ENCODE assay signal across 8 cellular contexts in genomic region chr6:116405147-116405546, GRCh38. TPM values are rescaled to one million over a fixed set of nuclear protein-coding genes. Genes with fewer than 3 reads are reported as not detected.
DNase-seq lines count a peak whose midpoint lies in the region; ATAC-seq and TF ChIP-seq lines count a peak whose summit lies in the region.

No MANE protein-coding gene starts in this region.

- no peak for ATAC-seq in activated naive CD8-positive, alpha-beta T cell treated with anti-CD3 and anti-CD28 coated beads, Interleukin-2, amount 50 U/mL, for 24 hours
- ATAC-seq in HG03175 (IDR thresholded peaks at IDR 0.05; ENCODE audit: unreplicated experiment), result peak; percentile 55

- no peak overlapping the region for H3K4me3 Mint-ChIP-seq in activated naive CD8-positive, alpha-beta T cell treated with anti-CD3 and anti-CD28 coated beads, Interleukin-2, amount 50 U/mL, for 24 hours
- no peak overlapping the region for H3K4me3 Mint-ChIP-seq in activated naive CD8-positive, alpha-beta T cell treated with anti-CD3 and anti-CD28 coated beads for 36 hours
- peak overlapping the region; percentile 41 for H3K4me3 Mint-ChIP-seq in dendritic cell treated with granulocyte-macrophage colony-stimulating factor and Interleukin-4, amounts not matched to agents 40 ng/mL and 50 ng/mL, for 4 days

- no peaks in the 10 kb centered on the region for H3K27me3 ChIP-seq in skeletal muscle tissue (ENCODE audit: control insufficient read depth in 3 of 3, insufficient read depth in 3 of 3, low read length in 3 of 3)
- no peaks in the 10 kb centered on the region for H3K27me3 ChIP-seq in BE2C

- peak overlapping the region in 1 of 3 donors; percentile 55 for H3K4me3 ChIP-seq in skeletal muscle tissue (ENCODE audit: low read length in 3 of 3)
- H3K4me3 ChIP-seq in BE2C (ENCODE audit: low read depth, low read length), result no peak overlapping the region

- peak overlapping the region in 2 of 3 donors; percentile 25 to 52 for H3K9ac ChIP-seq in skeletal muscle tissue (ENCODE audit: low read depth in 1 of 3, low read length in 3 of 3)

- in situ Hi-C loops in G401 (cut with HindIII; ENCODE audit: low sequenced_read_pairs), result no loop called here

- TF ChIP-seq CTCF in BE2C (IDR thresholded peaks at IDR 0.05; ENCODE audit: low read depth, low read length), result no peak

- peaks cover 3% of the 10 kb centered on the region for H3K27me3 Mint-ChIP-seq in activated naive CD8-positive, alpha-beta T cell treated with anti-CD3 and anti-CD28 coated beads, Interleukin-2, amount 50 U/mL, for 24 hours
- peaks cover 6% of the 10 kb centered on the region for H3K27me3 Mint-ChIP-seq in activated naive CD8-positive, alpha-beta T cell treated with anti-CD3 and anti-CD28 coated beads for 36 hours
- no peaks in the 10 kb centered on the region for H3K27me3 Mint-ChIP-seq in dendritic cell treated with granulocyte-macrophage colony-stimulating factor and Interleukin-4, amounts not matched to agents 40 ng/mL and 50 ng/mL, for 4 days

- H3K4me1 ChIP-seq in skeletal muscle tissue (ENCODE audit: control insufficient read depth in 3 of 3, insufficient read depth in 3 of 3, low read length in 3 of 3) (peaks cover 15 to 43% (median 31%) of the 10 kb centered on the region in 3 donors), BE2C (no peaks in the 10 kb centered on the region)

- peak overlapping the region; percentile 19 for H3K27ac Mint-ChIP-seq in activated naive CD8-positive, alpha-beta T cell treated with anti-CD3 and anti-CD28 coated beads, Interleukin-2, amount 50 U/mL, for 24 hours
- no peak overlapping the region for H3K27ac Mint-ChIP-seq in activated naive CD8-positive, alpha-beta T cell treated with anti-CD3 and anti-CD28 coated beads for 36 hours
- peak overlapping the region; percentile 73 for H3K27ac Mint-ChIP-seq in dendritic cell treated with granulocyte-macrophage colony-stimulating factor and Interleukin-4, amounts not matched to agents 40 ng/mL and 50 ng/mL, for 4 days

- no peaks in the 10 kb centered on the region for H3K9me3 Mint-ChIP-seq in activated naive CD8-positive, alpha-beta T cell treated with anti-CD3 and anti-CD28 coated beads, Interleukin-2, amount 50 U/mL, for 24 hours
- no peaks in the 10 kb centered on the region for H3K9me3 Mint-ChIP-seq in activated naive CD8-positive, alpha-beta T cell treated with anti-CD3 and anti-CD28 coated beads for 36 hours
- H3K9me3 Mint-ChIP-seq in dendritic cell treated with granulocyte-macrophage colony-stimulating factor and Interleukin-4, amounts not matched to agents 40 ng/mL and 50 ng/mL, for 4 days, result no peaks in the 10 kb centered on the region

- H3K4me1 Mint-ChIP-seq in activated naive CD8-positive, alpha-beta T cell treated with anti-CD3 and anti-CD28 coated beads, Interleukin-2, amount 50 U/mL, for 24 hours, result peaks cover 17% of the 10 kb centered on the region
- H3K4me1 Mint-ChIP-seq in activated naive CD8-positive, alpha-beta T cell treated with anti-CD3 and anti-CD28 coated beads for 36 hours, result peaks cover 1% of the 10 kb centered on the region
- peaks cover 62% of the 10 kb centered on the region for H3K4me1 Mint-ChIP-seq in dendritic cell treated with granulocyte-macrophage colony-stimulating factor and Interleukin-4, amounts not matched to agents 40 ng/mL and 50 ng/mL, for 4 days (ENCODE audit: low read depth)

- H3K36me3 ChIP-seq in skeletal muscle tissue (ENCODE audit: control insufficient read depth in 3 of 3, insufficient read depth in 3 of 3, low read length in 3 of 3) (no peaks in the 10 kb centered on the region), BE2C (no peaks in the 10 kb centered on the region)

- DNase-seq in activated naive CD8-positive, alpha-beta T cell treated with anti-CD3 and anti-CD28 coated beads, Interleukin-2, amount 50 U/mL, for 24 hours, result no peak
- DNase-seq in activated naive CD8-positive, alpha-beta T cell treated with anti-CD3 and anti-CD28 coated beads for 36 hours, result no peak
- no peak for DNase-seq in BE2C
- no peak for DNase-seq in effector CD8-positive, alpha-beta T cell (lab: John Stamatoyannopoulos, UW)
- DNase-seq in G401 (ENCODE audit: low spot score), result no peak

- H3K9me3 ChIP-seq in skeletal muscle tissue (ENCODE audit: control insufficient read depth in 3 of 3, low read length in 3 of 3) (no peaks in the 10 kb centered on the region), BE2C (no peaks in the 10 kb centered on the region)

- intact Hi-C loops in dendritic cell treated with granulocyte-macrophage colony-stimulating factor and Interleukin-4, amounts not matched to agents 40 ng/mL and 50 ng/mL, for 4 days (cut with micrococcal nuclease), result loop anchor here (5.0 kb wide), 1 partner anchor 128 kb away; the partner anchor contains the start of gene TSPYL1

- no peaks in the 10 kb centered on the region for H3K36me3 Mint-ChIP-seq in activated naive CD8-positive, alpha-beta T cell treated with anti-CD3 and anti-CD28 coated beads, Interleukin-2, amount 50 U/mL, for 24 hours (ENCODE audit: low read depth)
- H3K36me3 Mint-ChIP-seq in activated naive CD8-positive, alpha-beta T cell treated with anti-CD3 and anti-CD28 coated beads for 36 hours, result peaks cover 2% of the 10 kb centered on the region
- H3K36me3 Mint-ChIP-seq in dendritic cell treated with granulocyte-macrophage colony-stimulating factor and Interleukin-4, amounts not matched to agents 40 ng/mL and 50 ng/mL, for 4 days (ENCODE audit: low read depth), result peaks cover 61% of the 10 kb centered on the region

- peak overlapping the region; percentile 28 for H3K27ac ChIP-seq in skeletal muscle tissue (ENCODE audit: low read depth, low read length)

RNA-seq across cellular contexts. Expression of gene DSE, which starts 34.4 kb away (rescaled TPM):
- total RNA-seq in activated naive CD8-positive, alpha-beta T cell treated with anti-CD3 and anti-CD28 coated beads for 36 hours, result 1 to 10 TPM; 3.2 to 4.9 TPM
- 26.1 TPM for total RNA-seq in skeletal muscle tissue
- polyA plus RNA-seq in BE2C (2012; ENCODE audit: insufficient read depth, insufficient read length, low read depth), result 3.7 TPM
- total RNA-seq in G401 (2014; rRNA removed; shearing (Covaris generic)), result 30.2 and 37.8 TPM in 2 replicates

RNA-seq across cellular contexts. Expression of gene CALHM6, which starts 56.0 kb away (rescaled TPM):
- 1 to 10 TPM; 5.6 to 7.4 TPM for total RNA-seq in activated naive CD8-positive, alpha-beta T cell treated with anti-CD3 and anti-CD28 coated beads for 36 hours
- total RNA-seq in skeletal muscle tissue, result 8.9 TPM
- not detected for polyA plus RNA-seq in BE2C (2012; ENCODE audit: insufficient read depth, insufficient read length, low read depth)
- 0.74 TPM in 1 of 2 replicates, not detected in the other for total RNA-seq in G401 (2014; rRNA removed; shearing (Covaris generic))
